In genomic region chr14:105260826-105261438, GRCh38 we compare ENCODE assay signal across 2 cellular contexts.
TF ChIP-seq lines count a peak whose summit lies in the region.

No MANE protein-coding gene starts in this region.

TF ChIP-seq in IMR-90, 13 proteins besides CTCF, POLR2A, EP300 and RAD21:
- TF ChIP-seq RFX5 (IDR thresholded peaks at IDR 0.05; ENCODE audit: low read depth, low read length) (no peak), MXI1 (IDR thresholded peaks at IDR 0.05; ENCODE audit: borderline replicate concordance, low read depth, low read length) (no peak), SMC3 (IDR thresholded peaks at IDR 0.05; ENCODE audit: low read depth, low read length) (no peak), MAZ (IDR thresholded peaks at IDR 0.05; ENCODE audit: borderline replicate concordance, low read depth, low read length) (no peak), NFE2L2 (IDR thresholded peaks at IDR 0.05; ENCODE audit: low read depth, low read length) (no peak), FOS (IDR thresholded peaks at IDR 0.05; ENCODE audit: low read depth, low read length) (no peak), MAFK (IDR thresholded peaks at IDR 0.05; ENCODE audit: low read depth, low read length) (no peak), ELK1 (IDR thresholded peaks at IDR 0.05; ENCODE audit: borderline replicate concordance, low read depth, low read length) (no peak), CEBPB (IDR thresholded peaks at IDR 0.05; ENCODE audit: low read depth, low read length) (no peak)

TF ChIP-seq in HepG2, 621 proteins besides CTCF, POLR2A, EP300 and RAD21:
- no peak for TF ChIP-seq SYNCRIP (IDR thresholded peaks at IDR 0.05; ENCODE audit: insufficient read depth, low read depth, low read length)
- no peak for TF ChIP-seq ZNF292 (CRISPR knock-in tag; IDR thresholded peaks at IDR 0.05; ENCODE audit: borderline replicate concordance, low read depth)
- TF ChIP-seq ZNF597 (CRISPR knock-in tag; IDR thresholded peaks at IDR 0.05): no peak
- no peak for TF ChIP-seq MTA1 (CRISPR knock-in tag; IDR thresholded peaks at IDR 0.05; ENCODE audit: borderline replicate concordance)
- no peak for TF ChIP-seq ZNF644 (CRISPR knock-in tag; IDR thresholded peaks at IDR 0.05; ENCODE audit: low read depth)
- TF ChIP-seq ZNF530 (CRISPR knock-in tag; IDR thresholded peaks at IDR 0.05; ENCODE audit: low read depth): no peak
- TF ChIP-seq PLRG1 (conservative IDR thresholded peaks at IDR 0.05): no peak
- TF ChIP-seq, protein P1, sequence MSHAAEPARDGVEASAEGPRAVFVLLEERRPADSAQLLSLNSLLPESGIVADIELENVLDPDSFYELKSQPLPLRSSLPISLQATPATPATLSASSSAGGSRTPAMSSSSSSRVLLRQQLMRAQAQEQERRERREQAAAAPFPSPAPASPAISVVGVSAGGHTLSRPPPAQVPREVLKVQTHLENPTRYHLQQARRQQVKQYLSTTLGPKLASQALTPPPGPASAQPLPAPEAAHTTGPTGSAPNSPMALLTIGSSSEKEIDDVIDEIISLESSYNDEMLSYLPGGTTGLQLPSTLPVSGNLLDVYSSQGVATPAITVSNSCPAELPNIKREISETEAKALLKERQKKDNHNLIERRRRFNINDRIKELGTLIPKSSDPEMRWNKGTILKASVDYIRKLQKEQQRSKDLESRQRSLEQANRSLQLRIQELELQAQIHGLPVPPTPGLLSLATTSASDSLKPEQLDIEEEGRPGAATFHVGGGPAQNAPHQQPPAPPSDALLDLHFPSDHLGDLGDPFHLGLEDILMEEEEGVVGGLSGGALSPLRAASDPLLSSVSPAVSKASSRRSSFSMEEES (CRISPR knock-in tag; IDR thresholded peaks at IDR 0.05): no peak
- no peak for TF ChIP-seq CEBPG (CRISPR knock-in tag; IDR thresholded peaks at IDR 0.05)
- no peak for TF ChIP-seq HNRNPL (IDR thresholded peaks at IDR 0.05; ENCODE audit: low read depth, low read length)
- TF ChIP-seq AKAP8 (CRISPR knock-in tag; IDR thresholded peaks at IDR 0.05): no peak
- no peak for TF ChIP-seq MAF1 (CRISPR knock-in tag; IDR thresholded peaks at IDR 0.05; ENCODE audit: borderline replicate concordance)
- TF ChIP-seq IKZF5 (CRISPR knock-in tag; IDR thresholded peaks at IDR 0.05): no peak
- no peak for TF ChIP-seq SAFB2 (CRISPR knock-in tag; IDR thresholded peaks at IDR 0.05; ENCODE audit: borderline replicate concordance, low read depth)
- no peak for TF ChIP-seq MAFK (conservative IDR thresholded peaks at IDR 0.05 in 1 of 2, IDR thresholded peaks at IDR 0.05 in 1 of 2; ENCODE audit: low read length in 2 of 2)
- no peak for TF ChIP-seq SOX5 (CRISPR knock-in tag; IDR thresholded peaks at IDR 0.05; ENCODE audit: borderline replicate concordance)
